Comparison of ENCODE assay signal across 1 cellular context in genomic region chr7:143248781-143249354, GRCh38.
A peak's percentile ranks its signal among the peaks of the same experiment; 100 is the strongest.
TF ChIP-seq lines count a peak whose summit lies in the region.

No MANE protein-coding gene starts in this region.

TF ChIP-seq in HepG2, 621 proteins besides CTCF, POLR2A, EP300 and RAD21 (continued from another document):
- TF ChIP-seq ZNF18 (CRISPR knock-in tag; IDR thresholded peaks at IDR 0.05; ENCODE audit: insufficient replicate concordance) (no peak), UBTF (CRISPR knock-in tag; IDR thresholded peaks at IDR 0.05) (no peak), HINFP (CRISPR knock-in tag; IDR thresholded peaks at IDR 0.05; ENCODE audit: low read depth) (no peak), ZNF782 (CRISPR knock-in tag; IDR thresholded peaks at IDR 0.05; ENCODE audit: borderline replicate concordance) (no peak), NR1H2 (CRISPR knock-in tag; IDR thresholded peaks at IDR 0.05; ENCODE audit: borderline replicate concordance, low read depth) (no peak), ZNF256 (CRISPR knock-in tag; conservative IDR thresholded peaks at IDR 0.05) (no peak), ZNF335 (CRISPR knock-in tag; IDR thresholded peaks at IDR 0.05) (no peak), MLLT10 (CRISPR knock-in tag; IDR thresholded peaks at IDR 0.05) (no peak), ZNF234 (CRISPR knock-in tag; conservative IDR thresholded peaks at IDR 0.05) (no peak), HOMEZ (CRISPR knock-in tag; IDR thresholded peaks at IDR 0.05; ENCODE audit: low read depth) (peak; percentile 76), ZFX (CRISPR knock-in tag; IDR thresholded peaks at IDR 0.05; ENCODE audit: low read depth) (peak; percentile 15; the same call in 1 of the 2 replicates), ELK4 (CRISPR knock-in tag; IDR thresholded peaks at IDR 0.05; ENCODE audit: borderline replicate concordance) (no peak), MTA3 (CRISPR knock-in tag; IDR thresholded peaks at IDR 0.05) (no peak), ESRRA (CRISPR knock-in tag; IDR thresholded peaks at IDR 0.05; ENCODE audit: low read depth) (peak; percentile 72; the same call in 1 of the 2 replicates), SNAPC5 (CRISPR knock-in tag; IDR thresholded peaks at IDR 0.05; ENCODE audit: borderline replicate concordance) (no peak), TOE1 (CRISPR knock-in tag; IDR thresholded peaks at IDR 0.05) (no peak), ZFAT (CRISPR knock-in tag; conservative IDR thresholded peaks at IDR 0.05) (no peak), ZNF331 (CRISPR knock-in tag; IDR thresholded peaks at IDR 0.05) (peak; percentile 98), SNRNP70 (IDR thresholded peaks at IDR 0.05; ENCODE audit: low read depth, low read length) (no peak), GABPB1 (CRISPR knock-in tag; IDR thresholded peaks at IDR 0.05) (no peak), NFYB (CRISPR knock-in tag; IDR thresholded peaks at IDR 0.05) (no peak), BRD4 (CRISPR knock-in tag; IDR thresholded peaks at IDR 0.05) (no peak), NAIF1 (CRISPR knock-in tag; IDR thresholded peaks at IDR 0.05; ENCODE audit: borderline replicate concordance) (no peak), ZNF496 (CRISPR knock-in tag; IDR thresholded peaks at IDR 0.05; ENCODE audit: insufficient replicate concordance) (no peak), SIN3B (IDR thresholded peaks at IDR 0.05; ENCODE audit: low read length) (no peak), ZKSCAN8 (CRISPR knock-in tag; IDR thresholded peaks at IDR 0.05; ENCODE audit: borderline replicate concordance) (no peak), ZNF770 (CRISPR knock-in tag; IDR thresholded peaks at IDR 0.05) (no peak), CEBPB (IDR thresholded peaks at IDR 0.05; ENCODE audit: borderline replicate concordance, low read depth, low read length) (no peak), KLF12 (CRISPR knock-in tag; IDR thresholded peaks at IDR 0.05; ENCODE audit: borderline replicate concordance) (no peak), NBN (conservative IDR thresholded peaks at IDR 0.05) (no peak), SMARCE1 (IDR thresholded peaks at IDR 0.05; ENCODE audit: borderline replicate concordance) (no peak), NFYC (CRISPR knock-in tag; IDR thresholded peaks at IDR 0.05) (no peak), ADNP (CRISPR knock-in tag; IDR thresholded peaks at IDR 0.05) (no peak), SMYD3 (CRISPR knock-in tag; IDR thresholded peaks at IDR 0.05) (no peak), ZNF660 (CRISPR knock-in tag; IDR thresholded peaks at IDR 0.05; ENCODE audit: borderline replicate concordance, low read depth) (no peak), ZNF549 (CRISPR knock-in tag; IDR thresholded peaks at IDR 0.05) (no peak), POGK (CRISPR knock-in tag; conservative IDR thresholded peaks at IDR 0.05) (no peak), ZNF235 (CRISPR knock-in tag; IDR thresholded peaks at IDR 0.05; ENCODE audit: borderline replicate concordance) (no peak), ZNF510 (CRISPR knock-in tag; IDR thresholded peaks at IDR 0.05; ENCODE audit: low read depth) (no peak), TFDP1 (CRISPR knock-in tag; IDR thresholded peaks at IDR 0.05; ENCODE audit: borderline replicate concordance) (no peak), HNF4A (CRISPR knock-in tag; IDR thresholded peaks at IDR 0.05) (peak; percentile 99), U2AF2 (IDR thresholded peaks at IDR 0.05; ENCODE audit: low read depth, low read length) (no peak), ZMYM4 (CRISPR knock-in tag; IDR thresholded peaks at IDR 0.05) (peak; percentile 81), ZNF225 (CRISPR knock-in tag; IDR thresholded peaks at IDR 0.05) (no peak), DBP (CRISPR knock-in tag; IDR thresholded peaks at IDR 0.05; ENCODE audit: not compliant biosample characterization) (no peak), GRHL1 (CRISPR knock-in tag; conservative IDR thresholded peaks at IDR 0.05) (no peak)
